Comparison of ENCODE assay signal across 22 cellular contexts in the genomic region with DNA sequence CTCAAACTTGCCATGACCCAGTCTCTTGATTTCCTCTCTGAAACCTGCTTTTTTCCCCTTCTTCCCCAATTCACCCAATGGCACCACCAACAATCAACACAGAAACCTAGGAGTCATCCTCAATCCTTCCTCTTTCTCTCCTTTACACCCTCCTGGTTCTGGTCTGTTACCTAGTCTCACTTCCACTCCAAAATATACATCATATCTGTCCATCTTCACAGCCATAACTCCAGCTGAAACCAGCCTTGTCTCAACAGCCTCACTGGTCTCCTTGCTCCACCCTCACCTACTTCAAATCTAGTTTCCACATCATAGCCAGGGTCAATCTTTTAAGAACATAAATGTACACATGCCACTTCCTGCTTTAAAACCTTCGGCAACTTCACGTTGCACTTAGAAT.
"Had no signal": no experiment of that assay in that cellular context is flagged by ENCODE, and none has a peak within 500 bp of the region (broad histone marks: within the 10 kb centered on the region; RNA-seq: fewer than 3 reads in every experiment).

No MANE protein-coding gene starts in this region.

- DNase-seq: activated CD4-positive, alpha-beta T cell treated with anti-CD3 and anti-CD28 coated beads for 1 hour; activated CD4-positive, alpha-beta T cell treated with anti-CD3 and anti-CD28 coated beads, Interleukin-2, amount 10 ng/mL, durations not matched to agents 7 days and 5 days; activated CD8-positive, alpha-beta T cell treated with anti-CD3 and anti-CD28 coated beads for 36 hours; activated naive CD8-positive, alpha-beta T cell treated with anti-CD3 and anti-CD28 coated beads, Interleukin-2, amount 50 U/mL, for 24 hours; activated T-cell treated with anti-CD3 and anti-CD28 coated beads, Interleukin-2, amount 50 U/mL, for 4 hours; amygdala; central memory CD4-positive, alpha-beta T cell; endodermal cell; foreskin melanocyte; heart right ventricle; lower lobe of right lung; mesendoderm; natural killer cell; occipital lobe; stimulated activated CD4-positive, alpha-beta T cell treated with anti-CD3 and anti-CD28 coated beads, Interleukin-2, amount 100 ng/mL, for 24 hours; stimulated activated naive B cell treated with anti-CD40 and anti-IgM and Interleukin-4, amounts not matched to agents 10 μg/mL and 1 μg/mL and 100 μg/mL, for 72 hours; stomach; T-helper 9 cell; tibial artery; upper lobe of right lung had no signal

- ATAC-seq: activated CD8-positive, alpha-beta T cell treated with anti-CD3 and anti-CD28 coated beads for 36 hours; activated naive CD8-positive, alpha-beta T cell treated with anti-CD3 and anti-CD28 coated beads, Interleukin-2, amount 50 U/mL, for 24 hours; activated T-cell treated with anti-CD3 and anti-CD28 coated beads, Interleukin-2, amount 50 U/mL, for 4 hours; esophagus mucosa; heart right ventricle; lower lobe of right lung; natural killer cell; stimulated activated naive B cell treated with anti-CD40 and anti-IgM and Interleukin-4, amounts not matched to agents 10 μg/mL and 1 μg/mL and 100 μg/mL, for 72 hours; upper lobe of right lung; WTC11 had no signal
